Comparison of ENCODE assay signal across 24 cellular contexts in the genomic region with DNA sequence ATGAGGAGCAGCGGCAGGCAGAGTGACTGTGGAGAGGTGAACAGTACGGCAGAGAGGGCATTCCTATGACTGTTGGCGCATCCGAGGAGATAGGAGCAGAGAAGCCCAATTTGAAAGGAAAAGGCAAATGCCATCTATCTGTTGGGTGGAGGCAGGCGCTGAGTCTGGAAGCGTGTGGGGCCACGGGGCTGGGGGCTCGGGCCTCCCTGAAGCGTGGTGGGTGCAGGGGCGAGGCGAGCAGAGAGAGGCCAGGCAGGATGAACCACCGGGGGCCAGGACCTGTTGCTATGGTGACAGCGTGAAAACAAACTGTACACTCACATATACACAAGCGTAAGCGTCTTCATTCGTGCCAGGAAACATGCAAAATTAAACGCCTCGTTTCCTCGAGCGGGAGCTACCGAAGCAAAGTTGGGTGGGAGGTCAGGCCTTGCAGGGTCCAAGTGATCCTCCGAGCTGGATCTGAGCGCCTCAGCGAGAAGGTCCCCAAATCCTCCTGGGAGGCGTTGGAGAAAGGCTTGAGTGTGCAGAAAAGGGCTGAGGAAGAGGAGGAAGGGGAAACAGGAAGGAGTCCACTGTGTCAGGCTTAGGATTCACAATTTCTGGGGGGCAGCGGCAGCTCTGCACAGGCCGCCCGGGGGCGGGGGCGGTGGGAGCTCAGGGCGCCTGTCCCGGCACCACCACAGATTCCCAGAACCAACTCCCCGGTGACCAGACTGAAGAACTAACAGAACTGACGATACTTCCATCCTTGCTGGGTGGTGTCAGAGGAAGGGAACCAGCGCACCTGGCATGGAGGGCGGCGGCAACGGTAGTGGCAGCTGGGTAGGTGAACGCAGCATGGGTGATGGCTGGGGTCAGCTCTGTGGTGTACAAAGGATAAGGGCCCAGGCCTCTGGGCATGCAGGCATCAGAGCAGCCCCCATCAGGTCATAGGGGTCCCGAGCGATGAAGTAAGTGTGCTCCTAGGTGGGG.
"Had no signal": no experiment of that assay in that cellular context is flagged by ENCODE, and none has a peak within 500 bp of the region (broad histone marks: within the 10 kb centered on the region; RNA-seq: fewer than 3 reads in every experiment).

No MANE protein-coding gene starts in this region.

- H3K9me3 ChIP-seq: breast epithelium, heart right ventricle, left ventricle myocardium inferior, psoas muscle, sigmoid colon, stomach, tibial artery had no signal

- H3K4me1 Mint-ChIP-seq: activated B cell treated with CpG ODN at 0.5 μM for 24 hours; activated naive CD4-positive, alpha-beta T cell treated with anti-CD3 and anti-CD28 coated beads, Interleukin-2, amount 10 ng/mL, durations not matched to agents 7 days and 5 days; endodermal cell; T-cell had no signal

- H3K9me3 Mint-ChIP-seq: activated B cell treated with CpG ODN at 0.5 μM for 24 hours had no signal

- H3K4me1 ChIP-seq: breast epithelium, foreskin keratinocyte, heart right ventricle, left ventricle myocardium inferior, parathyroid adenoma, psoas muscle, sigmoid colon, stomach, tibial artery had no signal

- H2AFZ ChIP-seq: parathyroid adenoma had no signal

- H3K27me3 ChIP-seq: breast epithelium, foreskin keratinocyte, sigmoid colon, stomach, tibial artery had no signal

- H3K27ac ChIP-seq: breast epithelium, foreskin keratinocyte, heart right ventricle, left ventricle myocardium inferior, parathyroid adenoma, psoas muscle, sigmoid colon, stomach, tibial artery had no signal

- H3K4me3 ChIP-seq: breast epithelium, heart right ventricle, left ventricle myocardium inferior, lung, psoas muscle, sigmoid colon, stomach, tibial artery had no signal

- H3K4me3 Mint-ChIP-seq: activated B cell treated with CpG ODN at 0.5 μM for 24 hours; activated naive CD4-positive, alpha-beta T cell treated with anti-CD3 and anti-CD28 coated beads, Interleukin-2, amount 10 ng/mL, durations not matched to agents 7 days and 5 days; dendritic cell treated with granulocyte-macrophage colony-stimulating factor and Interleukin-4, amounts not matched to agents 40 ng/mL and 50 ng/mL, for 4 days; endodermal cell; mesothelial cell of epicardium; naive B cell; stimulated activated naive B cell treated with anti-CD40 and anti-IgM and Interleukin-4, amounts not matched to agents 10 μg/mL and 1 μg/mL and 100 μg/mL, for 72 hours; T-cell had no signal

- DNase-seq: activated B cell treated with CpG ODN at 0.5 μM for 24 hours; activated effector memory CD4-positive, alpha-beta T cell treated with Interleukin-2 at 50 U/mL for 16 hours; activated naive CD4-positive, alpha-beta T cell treated with anti-CD3 and anti-CD28 coated beads, Interleukin-2, amount 10 ng/mL, durations not matched to agents 7 days and 5 days; amygdala; central memory CD4-positive, alpha-beta T cell; endodermal cell; foreskin keratinocyte; heart right ventricle; left ventricle myocardium inferior; naive B cell; occipital lobe; psoas muscle; small intestine; stimulated activated CD4-positive, alpha-beta T cell treated with anti-CD3 and anti-CD28 coated beads, Interleukin-2, amount 100 ng/mL, for 24 hours; stimulated activated naive B cell treated with anti-CD40 and anti-IgM and Interleukin-4, amounts not matched to agents 10 μg/mL and 1 μg/mL and 100 μg/mL, for 72 hours; stomach; T-cell; tibial artery had no signal

- H3K27me3 Mint-ChIP-seq: activated B cell treated with CpG ODN at 0.5 μM for 24 hours; activated naive CD4-positive, alpha-beta T cell treated with anti-CD3 and anti-CD28 coated beads, Interleukin-2, amount 10 ng/mL, durations not matched to agents 7 days and 5 days; dendritic cell treated with granulocyte-macrophage colony-stimulating factor and Interleukin-4, amounts not matched to agents 40 ng/mL and 50 ng/mL, for 4 days; naive B cell; stimulated activated naive B cell treated with anti-CD40 and anti-IgM and Interleukin-4, amounts not matched to agents 10 μg/mL and 1 μg/mL and 100 μg/mL, for 72 hours; T-cell had no signal

- H3K36me3 ChIP-seq: breast epithelium, heart right ventricle, left ventricle myocardium inferior, sigmoid colon, stomach, tibial artery had no signal

- H3K79me2 ChIP-seq: parathyroid adenoma had no signal

- H3K27ac Mint-ChIP-seq: activated B cell treated with CpG ODN at 0.5 μM for 24 hours; activated naive CD4-positive, alpha-beta T cell treated with anti-CD3 and anti-CD28 coated beads, Interleukin-2, amount 10 ng/mL, durations not matched to agents 7 days and 5 days; dendritic cell treated with granulocyte-macrophage colony-stimulating factor and Interleukin-4, amounts not matched to agents 40 ng/mL and 50 ng/mL, for 4 days; endodermal cell; mesothelial cell of epicardium; stimulated activated naive B cell treated with anti-CD40 and anti-IgM and Interleukin-4, amounts not matched to agents 10 μg/mL and 1 μg/mL and 100 μg/mL, for 72 hours; T-cell had no signal

- H3K9ac ChIP-seq: parathyroid adenoma had no signal
